Comparison of ENCODE assay signal across 9 cellular contexts in genomic region chr2:189115126-189115525, GRCh38.
DNase-seq lines count a peak whose midpoint lies in the region; ATAC-seq and TF ChIP-seq lines count a peak whose summit lies in the region.
"Had no signal": no experiment of that assay in that cellular context is flagged by ENCODE, and none has a peak within 500 bp of the region (broad histone marks: within the 10 kb centered on the region; RNA-seq: fewer than 3 reads in every experiment).

No MANE protein-coding gene starts in this region.

- TF ChIP-seq POLR2A in heart left ventricle (IDR thresholded peaks at IDR 0.05) (no peak), tibial nerve (IDR thresholded peaks at IDR 0.05) (no peak)

- no peaks in the 10 kb centered on the region for H3K36me3 ChIP-seq in heart left ventricle
- H3K36me3 ChIP-seq in RWPE2 (ENCODE audit: low read depth), result no peaks in the 10 kb centered on the region
- H3K36me3 ChIP-seq in tibial nerve, result no peaks in the 10 kb centered on the region

- DNase-seq in heart left ventricle, result no peak
- no peak for DNase-seq in left cardiac atrium
- no peak for DNase-seq in RWPE2 (ENCODE audit: low spot score)
- peak; percentile 67 for DNase-seq in fibroblast of pulmonary artery (ENCODE audit: low read depth)
- no peak for DNase-seq in tibial nerve (ENCODE audit: low spot score in 2 of 2)
- DNase-seq in G401 (ENCODE audit: low spot score), result no peak
- no peak for DNase-seq in NCI-H128 (lab: John Stamatoyannopoulos, UW; ENCODE audit: unreplicated experiment)
- DNase-seq in NCI-H2029 (lab: John Stamatoyannopoulos, UW), result no peak
- DNase-seq: RPMI8226 had no signal

- H3K27ac ChIP-seq in heart left ventricle, result no peak overlapping the region
- no peak overlapping the region for H3K27ac ChIP-seq in RWPE2 (ENCODE audit: poor library complexity, severe bottlenecking)
- H3K27ac ChIP-seq in tibial nerve, result no peak overlapping the region

- WGBS in heart left ventricle, 4 donors, result 48 to 65% (median 64%) methylated on average over 2 of the region's 2 CpGs
- WGBS in tibial nerve, 2 donors, result 27 to 31% methylated on average over 2 of the region's 2 CpGs

- no peaks in the 10 kb centered on the region for H3K27me3 ChIP-seq in heart left ventricle
- H3K27me3 ChIP-seq in RWPE2 (ENCODE audit: insufficient read depth, poor library complexity, severe bottlenecking), result no peaks in the 10 kb centered on the region
- H3K27me3 ChIP-seq in tibial nerve, result no peaks in the 10 kb centered on the region

- peaks cover 0 to 15% (median 0%) of the 10 kb centered on the region in 12 donors for H3K4me1 ChIP-seq in heart left ventricle
- no peaks in the 10 kb centered on the region for H3K4me1 ChIP-seq in RWPE2 (ENCODE audit: insufficient read depth, poor library complexity, severe bottlenecking)
- peaks cover 0 to 53% (median 16%) of the 10 kb centered on the region in 4 donors for H3K4me1 ChIP-seq in tibial nerve

- ATAC-seq in heart left ventricle (no peak), left cardiac atrium (no peak), RWPE2 (ENCODE audit: low read depth) (no peak)

- in situ Hi-C loops in G401 (cut with HindIII; ENCODE audit: low sequenced_read_pairs), result no loop called here

- no peak for TF ChIP-seq EP300 in tibial nerve (IDR thresholded peaks at IDR 0.05)

- H3K9me3 ChIP-seq in heart left ventricle, result no peaks in the 10 kb centered on the region
- H3K9me3 ChIP-seq in RWPE2 (ENCODE audit: severe bottlenecking), result no peaks in the 10 kb centered on the region
- no peaks in the 10 kb centered on the region for H3K9me3 ChIP-seq in tibial nerve

- TF ChIP-seq CTCF in heart left ventricle (IDR thresholded peaks at IDR 0.05), result peak in 7 of 12 donors; percentile 16 to 46 (median 36)
- TF ChIP-seq CTCF in RWPE2 (IDR thresholded peaks at IDR 0.05; ENCODE audit: poor library complexity, severe bottlenecking), result peak; percentile 59
- peak; percentile 11 for TF ChIP-seq CTCF in fibroblast of pulmonary artery (IDR thresholded peaks at IDR 0.05; ENCODE audit: low read length, missing control alignments)
- TF ChIP-seq CTCF in tibial nerve (IDR thresholded peaks at IDR 0.05), result peak in 4 of 5 experiments; percentile 19 to 51 (median 26)

- H3K4me3 ChIP-seq in heart left ventricle (no peak overlapping the region), RWPE2 (ENCODE audit: severe bottlenecking) (no peak overlapping the region), fibroblast of pulmonary artery (replicated peaks; ENCODE audit: low read depth, low read length) (no peak overlapping the region), tibial nerve (no peak overlapping the region)

- intact Hi-C loops in heart left ventricle (cut with DNase I) (loop anchor here in 4 of 10 donors (5.0 to 10.0 kb wide), 4 partner anchors 60 to 172 kb away; partner anchors contain the start of gene COL5A2 (in 2 of the 4)), left cardiac atrium (cut with DNase I) (no loop called here)
